Comparison of ENCODE assay signal across 8 cellular contexts in genomic region chr15:72197460-72198409, GRCh38. TPM values are rescaled to one million over a fixed set of nuclear protein-coding genes. Genes with fewer than 3 reads are reported as not detected.
DNase-seq lines count a peak whose midpoint lies in the region; ATAC-seq, FAIRE-seq and TF ChIP-seq lines count a peak whose summit lies in the region.

GRAMD2A (minus strand) TSS chr15:72197787.

- H3K27me3 ChIP-seq in ovary, result no peaks in the 10 kb centered on the region

- no peaks in the 10 kb centered on the region for H3K36me3 ChIP-seq in ovary

- FAIRE-seq in frontal cortex (lab: Jason Lieb, UNC), result no peak

- ATAC-seq in HG02884 (IDR thresholded peaks at IDR 0.05; ENCODE audit: unreplicated experiment) (no peak), GM18870 (IDR thresholded peaks at IDR 0.05; ENCODE audit: unreplicated experiment) (no peak), HG03354 (IDR thresholded peaks at IDR 0.05; ENCODE audit: poor library complexity, severe bottlenecking, unreplicated experiment) (no peak)

- intact Hi-C loops in ovary (cut with DNase I), result no loop called here

- no peaks in the 10 kb centered on the region for H3K9me3 ChIP-seq in ovary

- TF ChIP-seq EP300 in ovary (IDR thresholded peaks at IDR 0.05), result no peak

- H3K4me3 ChIP-seq in ovary, result peak within 1 kb of the TSS; percentile 29

- DNase-seq in ELF-1 (ENCODE audit: low read depth, low spot score), result peak; percentile 75
- DNase-seq in HT-29 (ENCODE audit: low spot score), result peak; percentile 79
- peak; percentile 34 for DNase-seq in activated T-cell treated with anti-CD3 and anti-CD28 coated beads, Interleukin-2, amount 50 U/mL, for 1 hour
- peak; percentile 58 to 64 for DNase-seq in frontal cortex (ENCODE audit: low spot score in 2 of 2)
- DNase-seq in ovary, result peak in 1 of 5 donors; percentile 62

- WGBS in ovary, 3 donors, result 4 to 8% (median 7%) methylated on average over 62 to 85 of the region's 85 CpGs

- H3K4me1 ChIP-seq in ovary (ENCODE audit: insufficient read depth), result peaks cover 3% of the 10 kb centered on the region

- H3K27ac ChIP-seq in ovary, result no peak within 1 kb of the TSS

- TF ChIP-seq POLR2A in ovary (IDR thresholded peaks at IDR 0.05), result no peak

- TF ChIP-seq CTCF in ovary (IDR thresholded peaks at IDR 0.05), result no peak

RNA-seq across cellular contexts. Expression of gene GRAMD2A, which starts in this region (rescaled TPM):
- total RNA-seq in HT-29 (2014; rRNA removed; shearing (Covaris generic)), result 0.03 and 0.29 TPM in 2 replicates
- total RNA-seq in frontal cortex, result 1.2 TPM
- total RNA-seq in ovary, result 1 to 10 TPM in 5 of 7 donors, under 1 TPM in 2; 0.18 to 8.5 (median 1.6) TPM
- polyA plus RNA-seq in ovary, result under 1 TPM; 0.08 to 0.45 TPM

Comparison
In these comparisons a context has a peak if more than half of its experiments do, and no peak if none do; other contexts are left out.
1. Peak in DNase-seq in HT-29; RNA of the gene not detected or under 1 TPM.